Comparison of ENCODE assay signal across 20 cellular contexts in the genomic region with DNA sequence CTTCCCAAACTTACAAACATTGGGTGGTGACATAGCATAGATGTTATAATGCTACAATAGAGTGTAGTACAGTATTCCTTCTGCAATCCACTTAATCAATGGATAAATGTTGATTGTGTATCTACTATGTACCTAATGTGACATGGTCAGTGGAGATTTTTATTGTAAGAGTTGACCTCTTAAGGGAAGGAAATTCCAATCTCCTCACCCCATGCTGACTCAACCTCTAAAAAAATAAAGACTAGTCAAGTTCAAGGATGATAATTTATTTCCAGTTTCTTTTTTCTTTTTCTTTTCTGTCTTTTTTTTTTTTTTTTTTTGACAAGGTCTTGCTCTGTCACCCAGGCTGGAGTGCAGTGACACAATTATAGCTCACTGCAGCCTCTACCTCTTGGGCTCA.
DNase-seq lines count a peak whose midpoint lies in the region; ATAC-seq, FAIRE-seq and TF ChIP-seq lines count a peak whose summit lies in the region.
"Had no signal": no experiment of that assay in that cellular context is flagged by ENCODE, and none has a peak within 500 bp of the region (broad histone marks: within the 10 kb centered on the region; RNA-seq: fewer than 3 reads in every experiment).

No MANE protein-coding gene starts in this region.

- H4K8ac ChIP-seq in mesenchymal stem cell (ENCODE audit: low read length) = no peak overlapping the region

- no peak overlapping the region for H2AK5ac ChIP-seq in mesenchymal stem cell (ENCODE audit: low read length, severe bottlenecking)

- no peaks in the 10 kb centered on the region for H3K27me3 ChIP-seq in endothelial cell of umbilical vein (ENCODE audit: control insufficient read depth in 2 of 2, insufficient read depth in 2 of 2, low read length in 2 of 2)
- no peaks in the 10 kb centered on the region for H3K27me3 ChIP-seq in mesenchymal stem cell (ENCODE audit: control insufficient read depth in 1 of 2, insufficient read depth in 1 of 2, low read length in 2 of 2)
- no peaks in the 10 kb centered on the region for H3K27me3 ChIP-seq in H7 (ENCODE audit: control insufficient read depth, insufficient read depth, low read length)
- H3K27me3 ChIP-seq: MG63 had no signal

- ATAC-seq in GM19463 (IDR thresholded peaks at IDR 0.05; ENCODE audit: unreplicated experiment) = no peak
- ATAC-seq: HCT116 had no signal

- H3K4me1 ChIP-seq in endothelial cell of umbilical vein (ENCODE audit: control insufficient read depth, extremely low read depth, insufficient read depth, low read length) (peaks cover 2% of the 10 kb centered on the region), mesenchymal stem cell (ENCODE audit: control insufficient read depth, insufficient read depth, low read depth, low read length) (no peaks in the 10 kb centered on the region)

- H3K9me1 ChIP-seq in endothelial cell of umbilical vein (replicated peaks; ENCODE audit: control insufficient read depth, extremely low read depth, insufficient read depth, low read length) = no peaks in the 10 kb centered on the region

- H3K27ac ChIP-seq in endothelial cell of umbilical vein (ENCODE audit: insufficient read depth, low read depth, low read length) = no peak overlapping the region
- no peak overlapping the region for H3K27ac ChIP-seq in mesenchymal stem cell (ENCODE audit: low read length, poor library complexity, severe bottlenecking)
- H3K27ac ChIP-seq: PC-9 had no signal

- CTCF ChIA-PET in endothelial cell of umbilical vein (lab: Charles Lee) = no interaction called here

- H3K79me1 ChIP-seq in mesenchymal stem cell (replicated peaks; ENCODE audit: low read length, poor library complexity, severe bottlenecking) = no peaks in the 10 kb centered on the region

- H3K4me3 ChIP-seq in endothelial cell of umbilical vein (replicated peaks in 1 of 3; ENCODE audit: insufficient read depth in 1 of 3, low read depth in 1 of 3, low read length in 3 of 3) = no peak overlapping the region
- no peak overlapping the region for H3K4me3 ChIP-seq in mesenchymal stem cell (ENCODE audit: insufficient read depth in 1 of 2, low read depth in 1 of 2, low read length in 2 of 2)
- H3K4me3 ChIP-seq in H7 (ENCODE audit: insufficient read depth, low read depth, low read length) = no peak overlapping the region
- H3K4me3 ChIP-seq: MG63, PC-9 had no signal

- no peak overlapping the region for H2BK5ac ChIP-seq in mesenchymal stem cell (ENCODE audit: low read depth, low read length, poor library complexity, severe bottlenecking)

- DNase-seq in AG20443 (ENCODE audit: low spot score) = peak; percentile 6
- DNase-seq in HS-5 (ENCODE audit: low read depth) = peak; percentile 5
- DNase-seq in endothelial cell of umbilical vein (ENCODE audit: low read depth, low spot score) = peak; percentile 13
- peak; percentile 1 for DNase-seq in mesenchymal stem cell
- DNase-seq in activated T-cell treated with anti-CD3 and anti-CD28 coated beads, Interleukin-2, amount 50 U/mL, for 24 hours = no peak
- no peak for DNase-seq in ACHN
- no peak for DNase-seq in H7
- DNase-seq: CD4-positive, alpha-beta memory T cell; DND-41; KG1; MG63; NCI-H1092 treated with DMSO at 0.1 percent for 48 hours; NCI-H1694; NCI-H345; NCI-H774; PC-9 had no signal

- H3K9me3 ChIP-seq in endothelial cell of umbilical vein (replicated peaks; ENCODE audit: control insufficient read depth, insufficient read depth, low read length) (no peaks in the 10 kb centered on the region), mesenchymal stem cell (ENCODE audit: control insufficient read depth, low read length) (peaks cover 12% of the 10 kb centered on the region)
- H3K9me3 ChIP-seq: MG63 had no signal

- H3K4me3 Mint-ChIP-seq in activated T-cell treated with anti-CD3 and anti-CD28 coated beads, Interleukin-2, amount 50 U/mL, for 24 hours = no peak overlapping the region
- H3K4me3 Mint-ChIP-seq: CD4-positive, alpha-beta memory T cell had no signal

- no peak overlapping the region for H3K9ac ChIP-seq in endothelial cell of umbilical vein (replicated peaks; ENCODE audit: extremely low read depth, insufficient read depth, low read length)
- no peak overlapping the region for H3K9ac ChIP-seq in mesenchymal stem cell (ENCODE audit: low read length)

- no peak overlapping the region for H3K14ac ChIP-seq in mesenchymal stem cell (ENCODE audit: low read length in 2 of 2)

- peak; percentile 68 for FAIRE-seq in endothelial cell of umbilical vein (lab: Jason Lieb, UNC)
- FAIRE-seq: A204.1, D721Med had no signal

- in situ Hi-C loops in ACHN (cut with HindIII; ENCODE audit: low pct_ligation_motif_present, low pct_unique_long_range_greater_than_20kb, low sequenced_read_pairs) = no loop called here

- no peak overlapping the region for H3K27ac Mint-ChIP-seq in activated T-cell treated with anti-CD3 and anti-CD28 coated beads, Interleukin-2, amount 50 U/mL, for 24 hours
- H3K27ac Mint-ChIP-seq: CD4-positive, alpha-beta memory T cell had no signal

- no peaks in the 10 kb centered on the region for H3K4me1 Mint-ChIP-seq in activated T-cell treated with anti-CD3 and anti-CD28 coated beads, Interleukin-2, amount 50 U/mL, for 24 hours (ENCODE audit: low read depth)
- H3K4me1 Mint-ChIP-seq: CD4-positive, alpha-beta memory T cell had no signal

- no peaks in the 10 kb centered on the region for H3K79me2 ChIP-seq in endothelial cell of umbilical vein (ENCODE audit: control insufficient read depth, insufficient read depth, low read length)

- no peaks in the 10 kb centered on the region for H3K27me3 Mint-ChIP-seq in activated T-cell treated with anti-CD3 and anti-CD28 coated beads, Interleukin-2, amount 50 U/mL, for 24 hours
- H3K27me3 Mint-ChIP-seq: CD4-positive, alpha-beta memory T cell had no signal

- intact Hi-C loops in endothelial cell of umbilical vein (cut with micrococcal nuclease) = no loop called here

- H3K18ac ChIP-seq in mesenchymal stem cell (ENCODE audit: low read depth in 1 of 2, low read length in 2 of 2) = no peak overlapping the region

- no peak overlapping the region for H4K91ac ChIP-seq in mesenchymal stem cell (ENCODE audit: low read length)

- H3K9me3 Mint-ChIP-seq in activated T-cell treated with anti-CD3 and anti-CD28 coated beads, Interleukin-2, amount 50 U/mL, for 24 hours = no peaks in the 10 kb centered on the region

- H3K36me3 ChIP-seq in endothelial cell of umbilical vein (ENCODE audit: control insufficient read depth in 2 of 2, extremely low read depth in 1 of 2, insufficient read depth in 2 of 2, low read length in 2 of 2) (no peaks in the 10 kb centered on the region), mesenchymal stem cell (ENCODE audit: control insufficient read depth in 1 of 2, insufficient read depth in 2 of 2, low read depth in 1 of 2, low read length in 2 of 2) (no peaks in the 10 kb centered on the region), H7 (replicated peaks; ENCODE audit: control insufficient read depth, insufficient read depth, low read length) (no peaks in the 10 kb centered on the region)
- H3K36me3 ChIP-seq: MG63 had no signal

- no peak overlapping the region for H3K4ac ChIP-seq in mesenchymal stem cell (ENCODE audit: low read depth in 1 of 2, low read length in 2 of 2)

- H2BK15ac ChIP-seq in mesenchymal stem cell (ENCODE audit: low read depth, poor library complexity, severe bottlenecking) = no peak overlapping the region

- H3K4me2 ChIP-seq in endothelial cell of umbilical vein (ENCODE audit: insufficient read depth, low read length) (no peak overlapping the region), mesenchymal stem cell (ENCODE audit: low read length, poor library complexity, severe bottlenecking) (no peak overlapping the region)
- H3K4me2 ChIP-seq: PC-9 had no signal

- H3K23ac ChIP-seq in mesenchymal stem cell (ENCODE audit: low read length in 2 of 2) = no peak overlapping the region

- no peak for TF ChIP-seq POLR2A in endothelial cell of umbilical vein (IDR thresholded peaks at IDR 0.05; ENCODE audit: low read depth, low read length)

- no peaks in the 10 kb centered on the region for H4K20me1 ChIP-seq in endothelial cell of umbilical vein (replicated peaks; ENCODE audit: control insufficient read depth, extremely low read depth, insufficient read depth, low read length)

- dilution Hi-C loops in endothelial cell of umbilical vein (cut with MboI; ENCODE audit: extremely low pct_ligation_motif_present, low sequenced_read_pairs) = no loop called here

- TF ChIP-seq CTCF in endothelial cell of umbilical vein (IDR thresholded peaks at IDR 0.05; ENCODE audit: extremely low read depth in 1 of 2, insufficient read depth in 1 of 2, low read depth in 1 of 2, low read length in 2 of 2) = no peak

- POLR2A ChIA-PET in endothelial cell of umbilical vein (lab: Charles Lee) = no interaction called here

- H2BK120ac ChIP-seq in mesenchymal stem cell (ENCODE audit: low read depth, low read length) = no peak overlapping the region

- no peak overlapping the region for H2BK12ac ChIP-seq in mesenchymal stem cell (ENCODE audit: low read length in 2 of 2)

- H2AFZ ChIP-seq in endothelial cell of umbilical vein (ENCODE audit: low read depth, low read length) (no peak overlapping the region), mesenchymal stem cell (ENCODE audit: low read depth, low read length) (no peak overlapping the region)
- H2AFZ ChIP-seq: PC-9 had no signal

- no TSS peak for BruUV-seq in endothelial cell of umbilical vein (replicated peaks; lab: Mats Ljungman, UMichigan)

- H3K36me3 Mint-ChIP-seq in activated T-cell treated with anti-CD3 and anti-CD28 coated beads, Interleukin-2, amount 50 U/mL, for 24 hours (ENCODE audit: low read depth) = no peaks in the 10 kb centered on the region
- H3K36me3 Mint-ChIP-seq: CD4-positive, alpha-beta memory T cell had no signal

TF ChIP-seq in endothelial cell of umbilical vein, 7 proteins besides CTCF, POLR2A, EP300 and RAD21:
- TF ChIP-seq JUN (IDR thresholded peaks at IDR 0.05; ENCODE audit: borderline replicate concordance, insufficient read depth, insufficient read length, low read depth) (no peak), POLR2AphosphoS5 (IDR thresholded peaks at IDR 0.05; ENCODE audit: insufficient read depth, low read depth, low read length) (no peak), FOS (IDR thresholded peaks at IDR 0.05; ENCODE audit: borderline replicate concordance, insufficient read depth, low read length) (no peak), MYC (IDR thresholded peaks at IDR 0.05; ENCODE audit: low read depth, low read length) (no peak), GATA2 (IDR thresholded peaks at IDR 0.05; ENCODE audit: insufficient read depth, insufficient read length, low read depth, low read length) (no peak), EZH2 (IDR thresholded peaks at IDR 0.05; ENCODE audit: borderline replicate concordance, low read depth, low read length, severe bottlenecking) (no peak)
- TF ChIP-seq, protein P1, sequence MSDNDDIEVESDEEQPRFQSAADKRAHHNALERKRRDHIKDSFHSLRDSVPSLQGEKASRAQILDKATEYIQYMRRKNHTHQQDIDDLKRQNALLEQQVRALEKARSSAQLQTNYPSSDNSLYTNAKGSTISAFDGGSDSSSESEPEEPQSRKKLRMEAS (IDR thresholded peaks at IDR 0.05; ENCODE audit: insufficient read depth, insufficient read length) = no peak
TF ChIP-seq in endothelial cell of umbilical vein: peak in this region for 0.

Comparison
In these comparisons a context has a peak if more than half of its experiments do, and no peak if none do; other contexts are left out.
1. DNase-seq: peak in AG20443 (single experiment), HS-5 (single experiment), endothelial cell of umbilical vein (single experiment) and mesenchymal stem cell (single experiment); none in activated T-cell treated with anti-CD3 and anti-CD28 coated beads, Interleukin-2, amount 50 U/mL, for 24 hours (single experiment), ACHN (single experiment) and H7 (single experiment).